8 cellular contexts compared by ENCODE assay signal in the genomic region with DNA sequence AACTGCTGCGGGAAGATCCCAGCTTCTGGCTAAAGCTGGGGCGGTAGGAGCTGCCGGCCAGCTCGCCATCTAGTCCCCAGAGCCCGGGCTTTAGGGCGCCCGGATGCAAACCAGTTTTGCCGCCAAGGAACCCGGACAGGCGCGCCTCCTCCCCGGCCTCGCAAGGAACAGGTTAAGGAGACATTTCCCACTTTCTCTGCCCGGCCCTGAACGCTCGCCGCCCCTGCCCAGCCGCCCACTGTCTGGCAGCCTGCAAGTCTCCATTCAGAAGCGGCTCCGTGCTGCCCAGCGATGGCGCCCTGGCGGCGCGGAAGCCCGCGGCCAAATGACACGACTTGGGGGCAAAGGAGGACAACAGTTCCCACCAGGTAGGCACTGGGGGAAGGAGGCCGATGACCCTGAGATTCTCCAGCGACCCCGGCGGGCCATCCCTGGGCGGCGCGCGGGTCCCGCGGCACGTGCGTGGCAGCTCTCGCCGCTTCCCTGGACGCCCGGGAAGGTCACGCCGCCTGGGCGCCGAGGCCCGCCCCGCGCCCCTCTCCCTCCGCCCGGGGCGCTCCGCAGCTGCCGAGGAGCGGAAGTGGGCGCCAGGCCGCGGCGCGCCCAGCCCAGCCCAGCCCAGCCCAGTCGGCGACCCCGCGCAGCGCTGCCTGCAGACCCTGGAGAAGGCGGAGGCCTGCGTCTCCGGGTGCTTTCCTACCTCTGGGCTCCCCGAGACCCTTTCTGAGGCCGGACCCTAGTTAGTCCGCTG. TPM values are rescaled to one million over a fixed set of nuclear protein-coding genes. Genes with fewer than 3 reads are reported as not detected.
DNase-seq lines count a peak whose midpoint lies in the region; ATAC-seq and TF ChIP-seq lines count a peak whose summit lies in the region.

No MANE protein-coding gene starts in this region.

- no peaks in the 10 kb centered on the region for H3K9me2 ChIP-seq in Loucy (replicated peaks; ENCODE audit: low read depth, low read length)

- H3K79me2 ChIP-seq in Loucy (ENCODE audit: insufficient read depth, low read length), result no peaks in the 10 kb centered on the region

- peaks cover 8% of the 10 kb centered on the region for H3K4me1 ChIP-seq in Loucy (ENCODE audit: insufficient read depth, low read length, poor library complexity, severe bottlenecking)
- peaks cover 4 to 17% (median 13%) of the 10 kb centered on the region in 9 donors for H3K4me1 ChIP-seq in heart right ventricle
- no peaks in the 10 kb centered on the region for H3K4me1 ChIP-seq in psoas muscle

- H4K20me1 ChIP-seq in Loucy (ENCODE audit: insufficient read depth, low read length, poor library complexity, severe bottlenecking), result no peaks in the 10 kb centered on the region

- no peak overlapping the region for H3K27ac Mint-ChIP-seq in activated T-helper 2 cell treated with anti-CD3 and anti-CD28 coated beads, Interferon-gamma antibody, Interleukin-2, Interleukin-4, amounts not matched to agents 10 μg/mL and 5 μg/mL and 100 μg/mL, durations not matched to agents 14 hours and 24 hours and 36 hours

- peak overlapping the region; percentile 69 for H3K4me2 ChIP-seq in Loucy (ENCODE audit: low read depth, low read length, poor library complexity, severe bottlenecking)

- H3K4me3 Mint-ChIP-seq in activated T-helper 2 cell treated with anti-CD3 and anti-CD28 coated beads, Interferon-gamma antibody, Interleukin-2, Interleukin-4, amounts not matched to agents 10 μg/mL and 5 μg/mL and 100 μg/mL, durations not matched to agents 14 hours and 24 hours and 36 hours (ENCODE audit: low read depth), result peak overlapping the region; percentile 72

- WGBS in heart right ventricle, 2 donors, result 7 to 10% methylated on average over 67 to 73 of the region's 73 CpGs
- 5% methylated on average over 43 to 73 of the region's 73 CpGs for WGBS in psoas muscle, 3 donors

- H3K27ac ChIP-seq in heart right ventricle (peak overlapping the region in 9 of 10 donors; percentile 60 to 89 (median 80)), psoas muscle (peak overlapping the region; percentile 56)

- no peaks in the 10 kb centered on the region for H3K36me3 ChIP-seq in Loucy (ENCODE audit: insufficient read depth, low read length)
- no peaks in the 10 kb centered on the region for H3K36me3 ChIP-seq in heart right ventricle
- no peaks in the 10 kb centered on the region for H3K36me3 ChIP-seq in psoas muscle (ENCODE audit: insufficient read depth in 1 of 2, low read depth in 1 of 2)

- TF ChIP-seq CTCF in Loucy (conservative IDR thresholded peaks at IDR 0.05; ENCODE audit: low read length), result no peak
- peak in 2 of 9 donors; percentile 6 to 23 for TF ChIP-seq CTCF in heart right ventricle (IDR thresholded peaks at IDR 0.05)
- no peak for TF ChIP-seq CTCF in psoas muscle (IDR thresholded peaks at IDR 0.05)

- intact Hi-C loops in activated T-helper 2 cell treated with anti-CD3 and anti-CD28 coated beads, Interferon-gamma antibody, Interleukin-2, Interleukin-4, amounts not matched to agents 10 μg/mL and 5 μg/mL and 100 μg/mL, durations not matched to agents 14 hours and 24 hours and 36 hours (cut with micrococcal nuclease), result no loop called here
- intact Hi-C loops in heart right ventricle (cut with DNase I) (loop anchor here in 1 of 10 donors (10.0 kb wide), 1 partner anchor 365 kb away; no protein-coding TSS in a partner anchor), psoas muscle (cut with DNase I) (no loop called here)

- H3K4me3 ChIP-seq in Loucy (ENCODE audit: low read length, poor library complexity, severe bottlenecking), result peak overlapping the region; percentile 80
- H3K4me3 ChIP-seq in heart right ventricle, result peak overlapping the region; percentile 27 to 80 (median 59)
- peak overlapping the region; percentile 75 for H3K4me3 ChIP-seq in psoas muscle

- H3F3A ChIP-seq in Loucy (ENCODE audit: low read depth), result no peaks in the 10 kb centered on the region

- H3K9me3 Mint-ChIP-seq in activated T-helper 2 cell treated with anti-CD3 and anti-CD28 coated beads, Interferon-gamma antibody, Interleukin-2, Interleukin-4, amounts not matched to agents 10 μg/mL and 5 μg/mL and 100 μg/mL, durations not matched to agents 14 hours and 24 hours and 36 hours, result no peaks in the 10 kb centered on the region

- in situ Hi-C loops in G401 (cut with HindIII; ENCODE audit: low sequenced_read_pairs) (no loop called here), ACHN (cut with HindIII; ENCODE audit: low pct_ligation_motif_present, low pct_unique_long_range_greater_than_20kb, low sequenced_read_pairs) (no loop called here)

- H3K9ac ChIP-seq in Loucy (ENCODE audit: low read depth, low read length, poor library complexity, severe bottlenecking), result peak overlapping the region; percentile 85

- peaks cover 16% of the 10 kb centered on the region for H3K4me1 Mint-ChIP-seq in activated T-helper 2 cell treated with anti-CD3 and anti-CD28 coated beads, Interferon-gamma antibody, Interleukin-2, Interleukin-4, amounts not matched to agents 10 μg/mL and 5 μg/mL and 100 μg/mL, durations not matched to agents 14 hours and 24 hours and 36 hours (ENCODE audit: low read depth)

- DNase-seq in G401 (ENCODE audit: low spot score) (peak; percentile 61), heart right ventricle (peak; percentile 17 to 25), psoas muscle (peak; percentile 30 to 64), globus pallidus (ENCODE audit: low spot score) (no peak), ACHN (no peak)
- no peak for DNase-seq in activated T-helper 2 cell treated with anti-CD3 and anti-CD28 coated beads, Interferon-gamma antibody, Interleukin-2, Interleukin-4, amounts not matched to agents 10 μg/mL and 5 μg/mL and 100 μg/mL, durations not matched to agents 14 hours and 24 hours and 36 hours (ENCODE audit: low spot score)

- peaks cover 5% of the 10 kb centered on the region for H3K27me3 Mint-ChIP-seq in activated T-helper 2 cell treated with anti-CD3 and anti-CD28 coated beads, Interferon-gamma antibody, Interleukin-2, Interleukin-4, amounts not matched to agents 10 μg/mL and 5 μg/mL and 100 μg/mL, durations not matched to agents 14 hours and 24 hours and 36 hours (ENCODE audit: low read depth)

- H3K36me3 Mint-ChIP-seq in activated T-helper 2 cell treated with anti-CD3 and anti-CD28 coated beads, Interferon-gamma antibody, Interleukin-2, Interleukin-4, amounts not matched to agents 10 μg/mL and 5 μg/mL and 100 μg/mL, durations not matched to agents 14 hours and 24 hours and 36 hours (ENCODE audit: low read depth), result no peaks in the 10 kb centered on the region

- no peaks in the 10 kb centered on the region for H3K9me3 ChIP-seq in Loucy (ENCODE audit: insufficient read depth, low read depth, low read length)
- H3K9me3 ChIP-seq in heart right ventricle, result no peaks in the 10 kb centered on the region
- no peaks in the 10 kb centered on the region for H3K9me3 ChIP-seq in psoas muscle

- H2AFZ ChIP-seq in Loucy (ENCODE audit: low read length), result peak overlapping the region; percentile 71

- no peaks in the 10 kb centered on the region for H3K27me3 ChIP-seq in Loucy (ENCODE audit: insufficient read depth, low read length, poor library complexity, severe bottlenecking)
- H3K27me3 ChIP-seq in heart right ventricle, result peaks cover 0 to 29% (median 0%) of the 10 kb centered on the region in 7 donors
- peaks cover 0 to 11% (median 7%) of the 10 kb centered on the region in 3 donors for H3K27me3 ChIP-seq in psoas muscle (ENCODE audit: insufficient read depth in 3 of 3, low read length in 2 of 3)

- ATAC-seq in GM21423 (IDR thresholded peaks at IDR 0.05; ENCODE audit: unreplicated experiment) (peak; percentile 78), heart right ventricle (peak; percentile 65 to 80 (median 74)), psoas muscle (peak; percentile 67 to 82 (median 74))

RNA-seq across cellular contexts. Expression of a gene that starts 42.2 kb away (rescaled TPM):
- total RNA-seq in G401 (2014; rRNA removed; shearing (Covaris generic)), result 1.7 and 2.3 TPM in 2 replicates
- 8.4 and 9.3 TPM in 2 replicates for total RNA-seq in activated T-helper 2 cell treated with anti-CD3 and anti-CD28 coated beads, Interferon-gamma antibody, Interleukin-2, Interleukin-4, amounts not matched to agents 10 μg/mL and 5 μg/mL and 100 μg/mL, durations not matched to agents 14 hours and 24 hours and 36 hours
- total RNA-seq in heart right ventricle (1 to 10 TPM; 1.7 to 4.7 (median 3.4) TPM), psoas muscle (1 to 10 TPM; 2.0 to 3.5 (median 2.7) TPM)
- polyA plus RNA-seq in heart right ventricle (1 to 10 TPM; 4.7 to 9.1 TPM), psoas muscle (1 to 10 TPM; 1.9 to 4.0 (median 2.8) TPM)

RNA-seq across cellular contexts. Expression of a gene that starts 52.6 kb away (rescaled TPM):
- total RNA-seq in G401 (2014; rRNA removed; shearing (Covaris generic)), result 18.2 and 31.3 TPM in 2 replicates
- total RNA-seq in activated T-helper 2 cell treated with anti-CD3 and anti-CD28 coated beads, Interferon-gamma antibody, Interleukin-2, Interleukin-4, amounts not matched to agents 10 μg/mL and 5 μg/mL and 100 μg/mL, durations not matched to agents 14 hours and 24 hours and 36 hours, result 66.5 and 72.3 TPM in 2 replicates
- total RNA-seq in heart right ventricle (10 to 100 TPM; 44.3 to 61.7 (median 53.9) TPM), psoas muscle (10 to 100 TPM; 39.4 to 49.4 (median 42.0) TPM)
- polyA plus RNA-seq in heart right ventricle (10 to 100 TPM; 53.8 to 55.9 TPM), psoas muscle (10 to 100 TPM; 36.3 to 92.1 (median 55.6) TPM)

Comparison
In these comparisons a context has a peak if more than half of its experiments do, and no peak if none do; other contexts are left out.
1. DNase-seq: peak in G401 (single experiment), heart right ventricle (2 of 2) and psoas muscle (2 of 2); none in activated T-helper 2 cell treated with anti-CD3 and anti-CD28 coated beads, Interferon-gamma antibody, Interleukin-2, Interleukin-4, amounts not matched to agents 10 μg/mL and 5 μg/mL and 100 μg/mL, durations not matched to agents 14 hours and 24 hours and 36 hours (single experiment), globus pallidus (single experiment) and ACHN (single experiment).
2. Peak in every context shown above with its lines, with median percentiles within 50 percentile points of each other: ATAC-seq and H3K4me3 ChIP-seq.